Comparison of ENCODE assay signal across 10 cellular contexts in the genomic region with DNA sequence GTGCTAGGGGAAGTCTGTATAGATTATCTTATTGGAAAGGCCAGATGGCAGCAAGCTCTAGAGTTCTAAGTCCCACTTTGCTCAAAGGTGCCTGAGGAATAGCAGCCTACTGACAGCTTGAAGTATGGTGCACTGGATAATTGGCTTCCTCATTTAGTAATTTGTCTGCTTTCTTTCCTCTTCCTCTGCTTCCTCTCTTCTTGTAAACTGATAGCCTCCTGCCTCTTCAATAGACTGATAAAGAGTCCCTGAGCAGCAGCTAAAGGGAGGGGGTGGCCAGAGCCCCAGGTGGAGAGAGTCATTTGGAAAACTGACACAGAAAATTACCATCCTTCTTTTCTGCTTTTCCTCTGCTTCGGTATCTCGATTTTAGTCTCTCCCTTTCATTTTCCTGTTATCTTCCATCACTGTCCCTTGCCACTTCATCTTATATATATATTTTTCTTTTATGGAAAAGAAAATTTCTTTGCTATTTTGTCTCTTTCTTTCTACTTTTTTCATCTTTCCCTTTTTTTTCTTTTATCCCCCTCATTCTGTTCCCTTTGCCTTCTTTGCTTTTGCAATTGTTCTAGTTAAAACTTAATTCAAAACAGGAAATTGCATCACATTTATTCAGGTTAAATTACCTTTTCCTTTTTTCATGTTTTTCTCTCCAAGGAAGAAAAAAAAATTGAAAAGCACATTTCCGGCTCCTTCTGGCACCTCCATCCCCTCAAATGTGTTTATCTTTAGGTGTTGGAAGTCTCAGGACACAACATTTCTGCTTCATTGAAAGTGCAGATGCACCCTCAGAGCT.
DNase-seq lines count a peak whose midpoint lies in the region; ATAC-seq and TF ChIP-seq lines count a peak whose summit lies in the region.
"Had no signal": no experiment of that assay in that cellular context is flagged by ENCODE, and none has a peak within 500 bp of the region (broad histone marks: within the 10 kb centered on the region; RNA-seq: fewer than 3 reads in every experiment).

No MANE protein-coding gene starts in this region.

- no peak for ATAC-seq in Right ventricle myocardium inferior
- no peak for ATAC-seq in gastroesophageal sphincter
- no peak for ATAC-seq in GM18517 (IDR thresholded peaks at IDR 0.05; ENCODE audit: unreplicated experiment)
- ATAC-seq in effector memory CD8-positive, alpha-beta T cell (replicated peaks), result no peak

- peak overlapping the region; percentile 5 to 8 for H3K27ac ChIP-seq in right atrium auricular region
- peak overlapping the region in 3 of 4 donors; percentile 25 to 61 (median 53) for H3K27ac ChIP-seq in gastroesophageal sphincter
- H3K27ac ChIP-seq in urinary bladder (ENCODE audit: low read depth), result peak overlapping the region; percentile 51
- H3K27ac ChIP-seq in spleen, result no peak overlapping the region
- H3K27ac ChIP-seq: transverse colon had no signal

- DNase-seq in right atrium auricular region (ENCODE audit: low spot score), result no peak
- no peak for DNase-seq in Right ventricle myocardium inferior (ENCODE audit: missing footprints)
- DNase-seq in NCI-H69 (lab: John Stamatoyannopoulos, UW), result peak; percentile 28
- no peak for DNase-seq in spleen
- no peak for DNase-seq in effector memory CD8-positive, alpha-beta T cell
- DNase-seq: AML-193, transverse colon had no signal

- H3K4me3 ChIP-seq in right atrium auricular region, result no peak overlapping the region
- H3K4me3 ChIP-seq in gastroesophageal sphincter, result no peak overlapping the region
- no peak overlapping the region for H3K4me3 ChIP-seq in urinary bladder (ENCODE audit: low read depth, low read length)
- no peak overlapping the region for H3K4me3 ChIP-seq in spleen
- H3K4me3 ChIP-seq: transverse colon had no signal

- TF ChIP-seq CTCF in right atrium auricular region (IDR thresholded peaks at IDR 0.05) (no peak), gastroesophageal sphincter (IDR thresholded peaks at IDR 0.05) (no peak), spleen (IDR thresholded peaks at IDR 0.05 in 8 of 11, conservative IDR thresholded peaks at IDR 0.05 in 3 of 11) (no peak)

- peaks cover 0 to 7% of the 10 kb centered on the region in 2 donors for H3K4me1 Mint-ChIP-seq in effector memory CD8-positive, alpha-beta T cell (ENCODE audit: low read depth in 2 of 2)

- TF ChIP-seq POLR2A in gastroesophageal sphincter (IDR thresholded peaks at IDR 0.05) (no peak), spleen (IDR thresholded peaks at IDR 0.05) (no peak)

- H3K27me3 ChIP-seq in right atrium auricular region (no peaks in the 10 kb centered on the region), gastroesophageal sphincter (no peaks in the 10 kb centered on the region), spleen (replicated peaks in 1 of 7) (peaks cover 0 to 18% (median 0%) of the 10 kb centered on the region in 7 donors)
- H3K27me3 ChIP-seq: transverse colon had no signal

- peaks cover 3% of the 10 kb centered on the region for H3K36me3 Mint-ChIP-seq in effector memory CD8-positive, alpha-beta T cell (ENCODE audit: insufficient read depth)

- H3K4me1 ChIP-seq in right atrium auricular region, result peaks cover 0 to 21% of the 10 kb centered on the region in 2 donors
- peaks cover 0 to 41% (median 5%) of the 10 kb centered on the region in 3 donors for H3K4me1 ChIP-seq in gastroesophageal sphincter
- peaks cover 1% of the 10 kb centered on the region for H3K4me1 ChIP-seq in urinary bladder (ENCODE audit: insufficient read depth)
- H3K4me1 ChIP-seq in spleen, result no peaks in the 10 kb centered on the region

- no peak overlapping the region for H3K4me3 Mint-ChIP-seq in effector memory CD8-positive, alpha-beta T cell

- no peaks in the 10 kb centered on the region for H3K9me3 ChIP-seq in right atrium auricular region
- H3K9me3 ChIP-seq in gastroesophageal sphincter, result no peaks in the 10 kb centered on the region
- no peaks in the 10 kb centered on the region for H3K9me3 ChIP-seq in spleen
- H3K9me3 ChIP-seq: transverse colon had no signal

- H3K27ac Mint-ChIP-seq in effector memory CD8-positive, alpha-beta T cell, result no peak overlapping the region

- no peaks in the 10 kb centered on the region for H3K9me3 Mint-ChIP-seq in effector memory CD8-positive, alpha-beta T cell

- intact Hi-C loops in Right ventricle myocardium inferior (cut with DNase I), result no loop called here
- intact Hi-C loops in spleen (cut with DNase I; ENCODE audit: low total_unique reads), result no loop called here

- WGBS in gastroesophageal sphincter (ENCODE audit: low coverage in 1 of 2), 2 donors, result 54 to 80% methylated on average over 2 to 3 of the region's 3 CpGs
- WGBS in urinary bladder, result 68% methylated on average over 3 of the region's 3 CpGs
- WGBS in spleen, 5 donors, result 55 to 74% (median 62%) methylated on average over 3 of the region's 3 CpGs

- peaks cover 20 to 22% of the 10 kb centered on the region in 2 donors for H3K27me3 Mint-ChIP-seq in effector memory CD8-positive, alpha-beta T cell

- no peak for TF ChIP-seq EP300 in gastroesophageal sphincter (IDR thresholded peaks at IDR 0.05)

- H3K36me3 ChIP-seq in right atrium auricular region (no peaks in the 10 kb centered on the region), gastroesophageal sphincter (no peaks in the 10 kb centered on the region), urinary bladder (ENCODE audit: insufficient read depth) (no peaks in the 10 kb centered on the region), spleen (no peaks in the 10 kb centered on the region)
- H3K36me3 ChIP-seq: transverse colon had no signal

Comparison
In these comparisons a context has a peak if more than half of its experiments do, and no peak if none do; other contexts are left out.
1. H3K27ac ChIP-seq: peak in right atrium auricular region (2 of 2), gastroesophageal sphincter (3 of 4) and urinary bladder (single experiment); none in spleen (0 of 8).